In the genomic region with DNA sequence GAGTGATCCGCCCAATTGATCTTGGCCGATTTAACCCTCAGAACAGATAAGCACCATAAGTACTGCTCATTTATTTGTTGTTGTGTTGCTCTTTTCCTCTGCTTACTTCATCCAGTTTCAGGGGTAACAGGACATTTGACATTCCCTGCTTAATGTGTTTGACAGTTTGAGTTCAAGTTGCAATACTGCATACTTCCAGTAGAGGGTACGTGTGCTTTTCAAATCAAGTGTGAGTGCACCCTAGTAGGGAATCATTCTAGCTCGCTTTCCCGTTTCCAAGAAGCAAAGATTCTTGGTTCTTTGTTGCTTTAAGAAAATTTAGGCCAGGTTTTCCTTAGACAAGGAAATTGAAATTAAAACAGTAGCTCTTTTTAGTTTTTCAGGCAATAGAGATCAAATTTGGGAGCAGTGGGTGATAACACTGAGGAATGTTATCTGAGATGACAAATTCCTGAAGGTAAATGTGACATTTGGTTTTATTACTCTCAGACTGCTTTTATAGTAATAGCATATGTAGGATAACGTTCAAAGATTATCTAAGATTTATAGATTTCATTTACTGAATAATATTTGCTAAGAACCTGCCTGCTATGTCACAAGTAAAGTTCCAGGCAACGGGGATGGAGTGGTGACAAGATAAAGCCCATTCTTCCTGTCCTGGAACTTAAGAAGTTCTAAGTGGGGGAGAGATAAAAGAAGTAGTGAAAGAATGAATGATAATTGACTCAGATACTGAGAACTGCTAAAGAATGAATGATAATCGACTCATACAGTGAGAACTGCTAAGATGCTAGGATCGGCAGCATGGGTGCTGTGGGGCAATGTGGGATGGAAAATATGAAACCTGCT, we compare ENCODE assay signal across 8 cellular contexts.
DNase-seq lines count a peak whose midpoint lies in the region; ATAC-seq, FAIRE-seq and TF ChIP-seq lines count a peak whose summit lies in the region.

No MANE protein-coding gene starts in this region.

- intact Hi-C loops in heart right ventricle (cut with DNase I) = loop anchor here (1.0 to 10.0 kb wide), 8 partner anchors 465 to 1133 kb away; a partner anchor contains a TSS

- peaks cover 0 to 3% (median 0%) of the 10 kb centered on the region in 9 donors for H3K4me1 ChIP-seq in heart right ventricle

- H3K27ac ChIP-seq in WERI-Rb-1 (no peak overlapping the region), heart right ventricle (no peak overlapping the region)

- WGBS in heart right ventricle, 2 donors = 17 to 20% methylated on average over 9 of the region's 9 CpGs

- H3K36me3 ChIP-seq in WERI-Rb-1 (no peaks in the 10 kb centered on the region), heart right ventricle (no peaks in the 10 kb centered on the region)

- H3K9me3 ChIP-seq in WERI-Rb-1 (ENCODE audit: severe bottlenecking) = no peaks in the 10 kb centered on the region
- H3K9me3 ChIP-seq in heart right ventricle = no peaks in the 10 kb centered on the region

- H3K4me3 ChIP-seq in WERI-Rb-1 (ENCODE audit: low read depth, low read length) = no peak overlapping the region
- no peak overlapping the region for H3K4me3 ChIP-seq in heart right ventricle
- no peak overlapping the region for H3K4me3 ChIP-seq in skeletal muscle cell (ENCODE audit: low read depth, low read length)

- FAIRE-seq in H54 (lab: Jason Lieb, UNC) = peak; percentile 94

- TF ChIP-seq POLR2A in H54 (IDR thresholded peaks at IDR 0.05; ENCODE audit: low read depth, low read length) = no peak

- ATAC-seq in heart right ventricle (peak in 4 of 8 donors; percentile 58 to 66 (median 63)), GM19324 (IDR thresholded peaks at IDR 0.05; ENCODE audit: low FRiP score, unreplicated experiment) (no peak)

- DNase-seq in SIG-M5 treated with dmso at 0.1 percent for 504 hours (lab: John Stamatoyannopoulos, UW; ENCODE audit: unreplicated experiment) (peak; percentile 85), SIG-M5 (lab: John Stamatoyannopoulos, UW) (no peak), H54 (ENCODE audit: insufficient read length, low spot score) (peak; percentile 9), NAMALWA (ENCODE audit: low spot score) (peak; percentile 45), WERI-Rb-1 (peak; percentile 16), heart right ventricle (no peak), skeletal muscle cell (ENCODE audit: low read depth) (peak; percentile 36)

- H3K27me3 ChIP-seq in WERI-Rb-1 (ENCODE audit: insufficient read depth, low read depth, severe bottlenecking) (no peaks in the 10 kb centered on the region), heart right ventricle (peaks cover 0 to 52% (median 22%) of the 10 kb centered on the region in 7 donors)

- TF ChIP-seq CTCF in WERI-Rb-1 (IDR thresholded peaks at IDR 0.05; ENCODE audit: low read depth, low read length) (peak; percentile 82), heart right ventricle (IDR thresholded peaks at IDR 0.05) (peak; percentile 52 to 87 (median 84))

Comparison
In these comparisons a context has a peak if more than half of its experiments do, and no peak if none do; other contexts are left out.
1. DNase-seq: peak in SIG-M5 treated with dmso at 0.1 percent for 504 hours (single experiment), H54 (single experiment), NAMALWA (single experiment), WERI-Rb-1 (single experiment) and skeletal muscle cell (single experiment); none in SIG-M5 (single experiment) and heart right ventricle (0 of 2).